8 cellular contexts compared by ENCODE assay signal in the genomic region with DNA sequence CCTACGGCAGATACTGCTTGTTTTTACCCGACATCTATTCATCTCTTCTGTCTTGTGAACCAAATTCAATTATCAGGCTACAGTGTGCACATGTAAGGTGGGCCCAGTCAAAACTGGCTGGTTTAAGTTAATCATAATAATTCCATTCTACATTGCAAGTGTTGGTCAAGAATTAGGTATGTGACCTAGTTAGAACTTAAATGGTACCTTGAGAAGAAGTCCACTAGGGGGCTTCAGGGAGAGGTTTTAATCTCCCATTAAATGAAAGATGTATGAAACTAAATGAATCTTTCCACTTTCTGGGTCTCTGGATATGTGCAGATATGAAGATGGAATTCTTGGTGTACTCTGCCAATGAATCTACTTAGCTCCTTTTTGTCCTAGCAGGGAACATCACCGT.
A peak's percentile ranks its signal among the peaks of the same experiment; 100 is the strongest.
DNase-seq lines count a peak whose midpoint lies in the region; ATAC-seq and TF ChIP-seq lines count a peak whose summit lies in the region.

No MANE protein-coding gene starts in this region.

- H3K79me2 ChIP-seq in Loucy (ENCODE audit: insufficient read depth, low read length) = no peaks in the 10 kb centered on the region

- no peak overlapping the region for H2AFZ ChIP-seq in Loucy (ENCODE audit: low read length)

- no peaks in the 10 kb centered on the region for H3K27me3 Mint-ChIP-seq in progenitor cell of endocrine pancreas
- peaks cover 2% of the 10 kb centered on the region for H3K27me3 Mint-ChIP-seq in activated naive CD4-positive, alpha-beta T cell treated with anti-CD3 and anti-CD28 coated beads, Interleukin-2, amount 10 ng/mL, durations not matched to agents 7 days and 5 days

- no peaks in the 10 kb centered on the region for H3K27me3 ChIP-seq in Loucy (ENCODE audit: insufficient read depth, low read length, poor library complexity, severe bottlenecking)

- in situ Hi-C loops in G401 (cut with HindIII; ENCODE audit: low sequenced_read_pairs) = no loop called here

- H3K9me3 ChIP-seq in Loucy (ENCODE audit: insufficient read depth, low read depth, low read length) = no peaks in the 10 kb centered on the region

- H3K9me2 ChIP-seq in Loucy (replicated peaks; ENCODE audit: low read depth, low read length) = no peaks in the 10 kb centered on the region

- H3F3A ChIP-seq in Loucy (ENCODE audit: low read depth) = no peaks in the 10 kb centered on the region

- peak; percentile 71 for TF ChIP-seq CTCF in Loucy (conservative IDR thresholded peaks at IDR 0.05; ENCODE audit: low read length)
- TF ChIP-seq CTCF in progenitor cell of endocrine pancreas (IDR thresholded peaks at IDR 0.05; ENCODE audit: unreplicated experiment) = peak; percentile 56

- CTCF ChIA-PET in activated naive CD4-positive, alpha-beta T cell treated with anti-CD3 and anti-CD28 coated beads, Interleukin-2, amount 10 ng/mL, durations not matched to agents 7 days and 5 days (lab: Charles Lee) = interaction anchor here (1.1 kb wide), 1 partner anchor 542 kb away, joined by 3 read pairs; no protein-coding TSS in a partner anchor

- no peak overlapping the region for H3K4me3 ChIP-seq in Loucy (ENCODE audit: low read length, poor library complexity, severe bottlenecking)

- no peak overlapping the region for H3K9ac ChIP-seq in Loucy (ENCODE audit: low read depth, low read length, poor library complexity, severe bottlenecking)

- ATAC-seq in HG02973 (IDR thresholded peaks at IDR 0.05; ENCODE audit: unreplicated experiment) (no peak), HG03159 (IDR thresholded peaks at IDR 0.05; ENCODE audit: unreplicated experiment) (no peak)

- H3K4me3 Mint-ChIP-seq in progenitor cell of endocrine pancreas (ENCODE audit: low read depth) = no peak overlapping the region
- no peak overlapping the region for H3K4me3 Mint-ChIP-seq in activated naive CD4-positive, alpha-beta T cell treated with anti-CD3 and anti-CD28 coated beads, Interleukin-2, amount 10 ng/mL, durations not matched to agents 7 days and 5 days

- H3K4me1 ChIP-seq in Loucy (ENCODE audit: insufficient read depth, low read length, poor library complexity, severe bottlenecking) = no peaks in the 10 kb centered on the region

- H3K4me1 Mint-ChIP-seq in progenitor cell of endocrine pancreas (ENCODE audit: low read depth) = peaks cover 5% of the 10 kb centered on the region
- no peaks in the 10 kb centered on the region for H3K4me1 Mint-ChIP-seq in activated naive CD4-positive, alpha-beta T cell treated with anti-CD3 and anti-CD28 coated beads, Interleukin-2, amount 10 ng/mL, durations not matched to agents 7 days and 5 days

- H3K4me2 ChIP-seq in Loucy (ENCODE audit: low read depth, low read length, poor library complexity, severe bottlenecking) = no peak overlapping the region

- H3K36me3 Mint-ChIP-seq in progenitor cell of endocrine pancreas (ENCODE audit: insufficient read depth) = peaks cover 10% of the 10 kb centered on the region
- no peaks in the 10 kb centered on the region for H3K36me3 Mint-ChIP-seq in activated naive CD4-positive, alpha-beta T cell treated with anti-CD3 and anti-CD28 coated beads, Interleukin-2, amount 10 ng/mL, durations not matched to agents 7 days and 5 days

- H3K9me3 Mint-ChIP-seq in progenitor cell of endocrine pancreas (ENCODE audit: low read depth) = peaks cover 4% of the 10 kb centered on the region
- no peaks in the 10 kb centered on the region for H3K9me3 Mint-ChIP-seq in activated naive CD4-positive, alpha-beta T cell treated with anti-CD3 and anti-CD28 coated beads, Interleukin-2, amount 10 ng/mL, durations not matched to agents 7 days and 5 days

- DNase-seq in G401 (ENCODE audit: low spot score) (peak; percentile 25), dedifferentiated amniotic fluid mesenchymal stem cell (ENCODE audit: extremely low spot score) (peak; percentile 30), progenitor cell of endocrine pancreas (ENCODE audit: low spot score, unreplicated experiment) (no peak), anterior cingulate cortex (lab: John Stamatoyannopoulos, UW) (no peak)
- DNase-seq in activated naive CD4-positive, alpha-beta T cell treated with anti-CD3 and anti-CD28 coated beads, Interleukin-2, amount 10 ng/mL, durations not matched to agents 7 days and 5 days = no peak

- H3K27ac Mint-ChIP-seq in progenitor cell of endocrine pancreas = no peak overlapping the region
- H3K27ac Mint-ChIP-seq in activated naive CD4-positive, alpha-beta T cell treated with anti-CD3 and anti-CD28 coated beads, Interleukin-2, amount 10 ng/mL, durations not matched to agents 7 days and 5 days = no peak overlapping the region

- H3K36me3 ChIP-seq in Loucy (ENCODE audit: insufficient read depth, low read length) = no peaks in the 10 kb centered on the region

- H4K20me1 ChIP-seq in Loucy (ENCODE audit: insufficient read depth, low read length, poor library complexity, severe bottlenecking) = no peaks in the 10 kb centered on the region

Comparison
In these comparisons a context has a peak if more than half of its experiments do, and no peak if none do; other contexts are left out.
1. DNase-seq: peak in G401 (single experiment) and dedifferentiated amniotic fluid mesenchymal stem cell (single experiment); none in progenitor cell of endocrine pancreas (single experiment), activated naive CD4-positive, alpha-beta T cell treated with anti-CD3 and anti-CD28 coated beads, Interleukin-2, amount 10 ng/mL, durations not matched to agents 7 days and 5 days (single experiment) and anterior cingulate cortex (0 of 58).